ENCODE assay signal across 1 cellular context in genomic region chr17:76981545-76982295, GRCh38.
TF ChIP-seq lines count a peak whose summit lies in the region.

No MANE protein-coding gene starts in this region.

TF ChIP-seq in HepG2, 621 proteins besides CTCF, POLR2A, EP300 and RAD21 (continued from another document):
- TF ChIP-seq THAP9 (CRISPR knock-in tag; IDR thresholded peaks at IDR 0.05; ENCODE audit: borderline replicate concordance) (no peak), ZNF414 (CRISPR knock-in tag; IDR thresholded peaks at IDR 0.05) (no peak)
